16 cellular contexts compared by ENCODE assay signal in genomic region chr2:31284107-31284506, GRCh38. TPM values are rescaled to one million over a fixed set of nuclear protein-coding genes. Genes with fewer than 3 reads are reported as not detected.
A peak's percentile ranks its signal among the peaks of the same experiment; 100 is the strongest.
DNase-seq lines count a peak whose midpoint lies in the region; ATAC-seq, FAIRE-seq and TF ChIP-seq lines count a peak whose summit lies in the region.
"Had no signal": no experiment of that assay in that cellular context is flagged by ENCODE, and none has a peak within 500 bp of the region (broad histone marks: within the 10 kb centered on the region; RNA-seq: fewer than 3 reads in every experiment).

No MANE protein-coding gene starts in this region.

- no peak overlapping the region for H3K4ac ChIP-seq in mesendoderm (ENCODE audit: low read depth, low read length)

- no peak for FAIRE-seq in A549 (lab: Jason Lieb, UNC)
- FAIRE-seq: A204.1, H1 had no signal

- H2AK5ac ChIP-seq in mesendoderm (ENCODE audit: low read length): no peak overlapping the region

- no peak for TF ChIP-seq CTCF in A549 (IDR thresholded peaks at IDR 0.05)

- CTCF ChIA-PET in A549 (lab: Yijun Ruan, JAX): no interaction called here

- H3K27me3 Mint-ChIP-seq in activated T-helper 17 cell treated with anti-CD3 and anti-CD28 coated beads, Interleukin-2, amount 50 U/mL, for 72 hours: no peaks in the 10 kb centered on the region
- no peaks in the 10 kb centered on the region for H3K27me3 Mint-ChIP-seq in stimulated activated memory B cell treated with anti-CD40 and anti-IgM and Interleukin-4, amounts not matched to agents 10 μg/mL and 1 μg/mL and 100 μg/mL, for 72 hours

- H3K36me3 Mint-ChIP-seq in activated T-helper 17 cell treated with anti-CD3 and anti-CD28 coated beads, Interleukin-2, amount 50 U/mL, for 72 hours (ENCODE audit: low read depth): no peaks in the 10 kb centered on the region
- no peaks in the 10 kb centered on the region for H3K36me3 Mint-ChIP-seq in stimulated activated memory B cell treated with anti-CD40 and anti-IgM and Interleukin-4, amounts not matched to agents 10 μg/mL and 1 μg/mL and 100 μg/mL, for 72 hours
- H3K36me3 Mint-ChIP-seq: CD8-positive, alpha-beta memory T cell had no signal

- H2BK15ac ChIP-seq in mesendoderm (replicated peaks; ENCODE audit: low read depth): no peak overlapping the region

- H3K4me2 ChIP-seq in A549 (no peak overlapping the region), BLaER1 (peak overlapping the region; percentile 49; the same call in 1 of the 2 replicates), mesendoderm (ENCODE audit: low read length) (no peak overlapping the region)

- no peak for TF ChIP-seq POLR2A in A549 (IDR thresholded peaks at IDR 0.05; ENCODE audit: low read length)

- no peaks in the 10 kb centered on the region for H3K4me1 ChIP-seq in A549
- peaks cover 33% of the 10 kb centered on the region for H3K4me1 ChIP-seq in BLaER1
- H3K4me1 ChIP-seq in mesendoderm (ENCODE audit: control insufficient read depth, low read depth, low read length): peaks cover 4% of the 10 kb centered on the region
- H3K4me1 ChIP-seq: Caco-2, HAP-1 had no signal

- H3K27ac Mint-ChIP-seq in activated T-helper 17 cell treated with anti-CD3 and anti-CD28 coated beads, Interleukin-2, amount 50 U/mL, for 72 hours: peak overlapping the region; percentile 65
- no peak overlapping the region for H3K27ac Mint-ChIP-seq in stimulated activated memory B cell treated with anti-CD40 and anti-IgM and Interleukin-4, amounts not matched to agents 10 μg/mL and 1 μg/mL and 100 μg/mL, for 72 hours
- H3K27ac Mint-ChIP-seq: CD8-positive, alpha-beta memory T cell had no signal

- H2BK5ac ChIP-seq in mesendoderm (ENCODE audit: low read length): no peak overlapping the region

- no peak overlapping the region for H2BK120ac ChIP-seq in mesendoderm (ENCODE audit: low read depth, low read length)

- 53% methylated on average over 2 of the region's 2 CpGs for WGBS in A549 (ENCODE audit: missing lambda C conversion rate)
- no CpG with 5 or more reads among the region's 2 CpGs for WGBS in mesendoderm (ENCODE audit: extremely low coverage, insufficient coverage, low lambda C conversion rate)

- no peaks in the 10 kb centered on the region for H3K79me2 ChIP-seq in mesendoderm (ENCODE audit: control insufficient read depth, insufficient read depth, low read length)

- no peak overlapping the region for H4K8ac ChIP-seq in mesendoderm (ENCODE audit: low read depth, low read length)

- no peak for TF ChIP-seq EP300 in A549 (IDR thresholded peaks at IDR 0.05)

- ATAC-seq in A549: no peak
- ATAC-seq in activated T-helper 17 cell treated with anti-CD3 and anti-CD28 coated beads, Interleukin-2, amount 50 U/mL, for 72 hours (replicated peaks): no peak
- no peak for ATAC-seq in stimulated activated memory B cell treated with anti-CD40 and anti-IgM and Interleukin-4, amounts not matched to agents 10 μg/mL and 1 μg/mL and 100 μg/mL, for 72 hours

- no peak overlapping the region for H3K56ac ChIP-seq in mesendoderm (ENCODE audit: low read length)

- no peaks in the 10 kb centered on the region for H4K20me1 ChIP-seq in BLaER1

- POLR2A ChIA-PET in A549 (lab: Yijun Ruan, JAX): no interaction called here

- peaks cover 12% of the 10 kb centered on the region for H3K4me1 Mint-ChIP-seq in activated T-helper 17 cell treated with anti-CD3 and anti-CD28 coated beads, Interleukin-2, amount 50 U/mL, for 72 hours
- H3K4me1 Mint-ChIP-seq in stimulated activated memory B cell treated with anti-CD40 and anti-IgM and Interleukin-4, amounts not matched to agents 10 μg/mL and 1 μg/mL and 100 μg/mL, for 72 hours: peaks cover 12% of the 10 kb centered on the region
- H3K4me1 Mint-ChIP-seq: CD8-positive, alpha-beta memory T cell had no signal

- no peaks in the 10 kb centered on the region for H3K9me3 Mint-ChIP-seq in activated T-helper 17 cell treated with anti-CD3 and anti-CD28 coated beads, Interleukin-2, amount 50 U/mL, for 72 hours
- H3K9me3 Mint-ChIP-seq in stimulated activated memory B cell treated with anti-CD40 and anti-IgM and Interleukin-4, amounts not matched to agents 10 μg/mL and 1 μg/mL and 100 μg/mL, for 72 hours: no peaks in the 10 kb centered on the region
- H3K9me3 Mint-ChIP-seq: CD8-positive, alpha-beta memory T cell had no signal

- H3K9ac ChIP-seq in BLaER1 (no peak overlapping the region), mesendoderm (ENCODE audit: low read length) (no peak overlapping the region)

- H4K5ac ChIP-seq in mesendoderm (ENCODE audit: low read length): no peak overlapping the region

- no peaks in the 10 kb centered on the region for H3K27me3 ChIP-seq in BLaER1
- no peaks in the 10 kb centered on the region for H3K27me3 ChIP-seq in mesendoderm (ENCODE audit: insufficient read depth, low read length, poor library complexity)

- H3K27ac ChIP-seq in A549 (no peak overlapping the region), BLaER1 (no peak overlapping the region), mesendoderm (ENCODE audit: low read depth, low read length) (no peak overlapping the region)

- DNase-seq in A549 (ENCODE audit: low read depth in 1 of 2, low spot score in 1 of 2) (no peak), mesendoderm (peak; percentile 41), HPDE6-E6E7 (ENCODE audit: extremely low spot score) (no peak), HUDEP-2 (lab: John Stamatoyannopoulos, UW; ENCODE audit: unreplicated experiment in 76 of 76) (no peak), globus pallidus (ENCODE audit: low spot score) (no peak)
- DNase-seq: Caco-2; CD8-positive, alpha-beta memory T cell; DND-41; GF-D8; IMR-90 had no signal

- H3K36me3 ChIP-seq in BLaER1 (no peaks in the 10 kb centered on the region), mesendoderm (ENCODE audit: control insufficient read depth, insufficient read depth, low read length) (no peaks in the 10 kb centered on the region)
- H3K36me3 ChIP-seq: HAP-1 had no signal

- H3K9me3 ChIP-seq in A549 (no peaks in the 10 kb centered on the region), BLaER1 (no peaks in the 10 kb centered on the region)
- H3K9me3 ChIP-seq: Caco-2, HAP-1 had no signal

- peak overlapping the region; percentile 8 for H3K4me3 Mint-ChIP-seq in activated T-helper 17 cell treated with anti-CD3 and anti-CD28 coated beads, Interleukin-2, amount 50 U/mL, for 72 hours
- no peak overlapping the region for H3K4me3 Mint-ChIP-seq in stimulated activated memory B cell treated with anti-CD40 and anti-IgM and Interleukin-4, amounts not matched to agents 10 μg/mL and 1 μg/mL and 100 μg/mL, for 72 hours
- H3K4me3 Mint-ChIP-seq: CD8-positive, alpha-beta memory T cell had no signal

- H3K4me3 ChIP-seq in A549: no peak overlapping the region
- no peak overlapping the region for H3K4me3 ChIP-seq in BLaER1
- H3K4me3 ChIP-seq in mesendoderm (ENCODE audit: low read length): no peak overlapping the region
- H3K4me3 ChIP-seq: HAP-1 had no signal

- TF ChIP-seq RAD21 in A549 (conservative IDR thresholded peaks at IDR 0.05 in 1 of 2, IDR thresholded peaks at IDR 0.05 in 1 of 2): no peak

- no peak overlapping the region for H3K18ac ChIP-seq in mesendoderm (ENCODE audit: low read length)

- H3K23ac ChIP-seq in mesendoderm (ENCODE audit: low read length): no peak overlapping the region

- no peaks in the 10 kb centered on the region for H3K79me1 ChIP-seq in mesendoderm (ENCODE audit: low read length)

TF ChIP-seq in A549, 52 proteins besides CTCF, POLR2A, EP300 and RAD21:
- TF ChIP-seq ESRRA (IDR thresholded peaks at IDR 0.05; ENCODE audit: borderline replicate concordance, low read length) (no peak), MAFK (IDR thresholded peaks at IDR 0.05; ENCODE audit: partially characterized antibody) (peak; percentile 15)
TF ChIP-seq in A549: peak in this region for 1.

RNA-seq across cellular contexts. Expression of gene EHD3, which starts 50.2 kb away (rescaled TPM):
- 10.6 and 12.3 TPM in 2 replicates for polyA plus RNA-seq in A549 (2011; rRNA removed)
- polyA plus RNA-seq in A549 (2012; cell fraction: cytosol; rRNA removed): 9.2 and 11.4 TPM in 2 replicates
- polyA plus RNA-seq in A549 (2012; cell fraction: nucleus; rRNA removed): 6.9 and 7.1 TPM in 2 replicates
- polyA plus RNA-seq in A549 (2017; fragmentation: RNase III; extraction: RNeasy Plus Mini Kit Qiagen cat#74134 plus additional on column Dnase treatment): 7.9 to 9.2 TPM (median 8.7 TPM) in 3 replicates
- polyA minus RNA-seq in A549 (2011; rRNA and poly(A)+ RNA removed): 16.7 and 21.0 TPM in 2 replicates
- total RNA-seq in activated T-helper 17 cell treated with anti-CD3 and anti-CD28 coated beads, Interleukin-2, amount 50 U/mL, for 72 hours: 1 to 10 TPM; 1.1 TPM
- polyA plus RNA-seq in mesendoderm (2013, experiment 1 of 2): 8.2 TPM
- polyA plus RNA-seq in mesendoderm (2013, experiment 2 of 2): 8.7 TPM
- total RNA-seq: Caco-2 had no signal
